In genomic region chr6:32529697-32530429, GRCh38 we compare ENCODE assay signal across 8 cellular contexts. TPM values are rescaled to one million over a fixed set of nuclear protein-coding genes. Genes with fewer than 3 reads are reported as not detected.
DNase-seq lines count a peak whose midpoint lies in the region; ATAC-seq, FAIRE-seq and TF ChIP-seq lines count a peak whose summit lies in the region.

HLA-DRB5 (minus strand) TSS chr6:32530287; CDS start chr6:32530224, 63 bp downstream.

- H3K4me1 ChIP-seq in mucosa of descending colon (ENCODE audit: low read depth) (no peaks in the 10 kb centered on the region), SK-N-SH (ENCODE audit: control insufficient read depth in 1 of 2, insufficient read depth in 2 of 2, low read depth in 1 of 2, low read length in 1 of 2) (no peaks in the 10 kb centered on the region)

- intact Hi-C loops in activated T-helper 1 cell treated with anti-CD3 and anti-CD28 coated beads, Interleukin-12 subunit alpha, Interleukin-12 subunit beta, Interleukin-2, Interleukin-4 antibody, amounts not matched to agents 30 ng/mL and 10 ng/mL and 1 ng/mL, durations not matched to agents 14 hours and 24 hours and 36 hours (cut with micrococcal nuclease) = loop anchor here (2.0 kb wide), 1 partner anchor 41 kb away; no protein-coding TSS in a partner anchor
- intact Hi-C loops in mucosa of descending colon (cut with DNase I, micrococcal nuclease) = no loop called here

- FAIRE-seq in GM12891 (lab: Jason Lieb, UNC) = no peak

- H3K4me3 ChIP-seq in mucosa of descending colon (no peak within 1 kb of the TSS), SK-N-SH (ENCODE audit: low read depth in 2 of 2, low read length in 1 of 2) (no peak within 1 kb of the TSS)

- no peak for TF ChIP-seq RAD21 in SK-N-SH (IDR thresholded peaks at IDR 0.05; ENCODE audit: low read length)

- no peaks in the 10 kb centered on the region for H3K79me2 ChIP-seq in SK-N-SH (ENCODE audit: insufficient read depth)

- H3K27ac Mint-ChIP-seq in activated T-helper 1 cell treated with anti-CD3 and anti-CD28 coated beads, Interleukin-12 subunit alpha, Interleukin-12 subunit beta, Interleukin-2, Interleukin-4 antibody, amounts not matched to agents 30 ng/mL and 10 ng/mL and 1 ng/mL, durations not matched to agents 14 hours and 24 hours and 36 hours = peak within 1 kb of the TSS; percentile 0

- peaks cover 4% of the 10 kb centered on the region for H3K4me1 Mint-ChIP-seq in activated T-helper 1 cell treated with anti-CD3 and anti-CD28 coated beads, Interleukin-12 subunit alpha, Interleukin-12 subunit beta, Interleukin-2, Interleukin-4 antibody, amounts not matched to agents 30 ng/mL and 10 ng/mL and 1 ng/mL, durations not matched to agents 14 hours and 24 hours and 36 hours (ENCODE audit: low read depth)

- no peaks in the 10 kb centered on the region for H3K9me2 ChIP-seq in SK-N-SH

- TF ChIP-seq EP300 in SK-N-SH (IDR thresholded peaks at IDR 0.05; ENCODE audit: borderline replicate concordance in 1 of 2, low read depth in 1 of 2, low read length in 1 of 2) = no peak

- POLR2A ChIA-PET in SK-N-SH (lab: Yijun Ruan, JAX) = no interaction called here

- CTCF ChIA-PET in SK-N-SH (lab: Yijun Ruan, JAX) = no interaction called here

- H3K9me3 ChIP-seq in mucosa of descending colon (no peaks in the 10 kb centered on the region), SK-N-SH (no peaks in the 10 kb centered on the region)

- H2AFZ ChIP-seq in SK-N-SH (ENCODE audit: low read depth) = no peak within 1 kb of the TSS

- H3K27me3 Mint-ChIP-seq in activated T-helper 1 cell treated with anti-CD3 and anti-CD28 coated beads, Interleukin-12 subunit alpha, Interleukin-12 subunit beta, Interleukin-2, Interleukin-4 antibody, amounts not matched to agents 30 ng/mL and 10 ng/mL and 1 ng/mL, durations not matched to agents 14 hours and 24 hours and 36 hours (ENCODE audit: insufficient read depth) = peaks cover 5% of the 10 kb centered on the region

- H3K36me3 ChIP-seq in mucosa of descending colon (ENCODE audit: low read depth) = no peaks in the 10 kb centered on the region
- no peaks in the 10 kb centered on the region for H3K36me3 ChIP-seq in SK-N-SH (replicated peaks in 1 of 2; ENCODE audit: control insufficient read depth in 1 of 2, insufficient read depth in 2 of 2, low read length in 1 of 2)

- H3K27ac ChIP-seq in SK-N-SH (ENCODE audit: low read depth in 2 of 2, low read length in 1 of 2) = no peak within 1 kb of the TSS

- no peak within 1 kb of the TSS for H3K9ac ChIP-seq in SK-N-SH

- peak; percentile 1 for DNase-seq in GM12891 (ENCODE audit: insufficient read length, low spot score)
- DNase-seq in activated T-helper 1 cell treated with anti-CD3 and anti-CD28 coated beads, Interleukin-12 subunit alpha, Interleukin-12 subunit beta, Interleukin-2, Interleukin-4 antibody, amounts not matched to agents 30 ng/mL and 10 ng/mL and 1 ng/mL, durations not matched to agents 14 hours and 24 hours and 36 hours (ENCODE audit: low spot score) = no peak
- peak in 1 of 3 donors; percentile 24 for DNase-seq in mucosa of descending colon
- no peak for DNase-seq in NCI-H2107 treated with DMSO at 0.1 percent for 48 hours (lab: John Stamatoyannopoulos, UW; ENCODE audit: unreplicated experiment)
- no peak for DNase-seq in NCI-H1436 (lab: John Stamatoyannopoulos, UW)
- DNase-seq in SK-N-SH = no peak

- H3K27me3 ChIP-seq in SK-N-SH (ENCODE audit: insufficient read depth) = no peaks in the 10 kb centered on the region

- TF ChIP-seq POLR2A in GM12891 (IDR thresholded peaks at IDR 0.05; ENCODE audit: low read depth, low read length) = peak; percentile 96

- H3K4me2 ChIP-seq in SK-N-SH = no peak within 1 kb of the TSS

- no peaks in the 10 kb centered on the region for H3F3A ChIP-seq in SK-N-SH (replicated peaks; ENCODE audit: insufficient read depth)

- peak within 1 kb of the TSS; percentile 59 for H3K4me3 Mint-ChIP-seq in activated T-helper 1 cell treated with anti-CD3 and anti-CD28 coated beads, Interleukin-12 subunit alpha, Interleukin-12 subunit beta, Interleukin-2, Interleukin-4 antibody, amounts not matched to agents 30 ng/mL and 10 ng/mL and 1 ng/mL, durations not matched to agents 14 hours and 24 hours and 36 hours

- no peaks in the 10 kb centered on the region for H4K20me1 ChIP-seq in SK-N-SH (ENCODE audit: insufficient read depth)

- TF ChIP-seq CTCF in mucosa of descending colon (IDR thresholded peaks at IDR 0.05) (no peak), SK-N-SH (IDR thresholded peaks at IDR 0.05) (no peak)

- 0% methylated on average over 1 of the region's 4 CpGs for WGBS in SK-N-SH (ENCODE audit: low lambda C conversion rate)

- peaks cover 2% of the 10 kb centered on the region for H3K9me3 Mint-ChIP-seq in activated T-helper 1 cell treated with anti-CD3 and anti-CD28 coated beads, Interleukin-12 subunit alpha, Interleukin-12 subunit beta, Interleukin-2, Interleukin-4 antibody, amounts not matched to agents 30 ng/mL and 10 ng/mL and 1 ng/mL, durations not matched to agents 14 hours and 24 hours and 36 hours

- ATAC-seq in HG02938 (IDR thresholded peaks at IDR 0.05; ENCODE audit: unreplicated experiment) (peak; percentile 78), mucosa of descending colon (peak; percentile 97), GM21723 (IDR thresholded peaks at IDR 0.05; ENCODE audit: unreplicated experiment) (no peak)

- H3K36me3 Mint-ChIP-seq in activated T-helper 1 cell treated with anti-CD3 and anti-CD28 coated beads, Interleukin-12 subunit alpha, Interleukin-12 subunit beta, Interleukin-2, Interleukin-4 antibody, amounts not matched to agents 30 ng/mL and 10 ng/mL and 1 ng/mL, durations not matched to agents 14 hours and 24 hours and 36 hours (ENCODE audit: low read depth) = no peaks in the 10 kb centered on the region

TF ChIP-seq in GM12891, 5 proteins besides CTCF, POLR2A, EP300 and RAD21:
- TF ChIP-seq TAF1 (IDR thresholded peaks at IDR 0.05; ENCODE audit: low read depth, low read length) (peak; percentile 89), POLR2AphosphoS5 (IDR thresholded peaks at IDR 0.05; ENCODE audit: low read depth, low read length) (peak; percentile 95), POU2F2 (IDR thresholded peaks at IDR 0.05; ENCODE audit: low read depth, low read length) (peak; percentile 63; the same call in 1 of the 2 replicates), SPI1 (IDR thresholded peaks at IDR 0.05; ENCODE audit: low read depth, low read length) (peak; percentile 53), PAX5 (IDR thresholded peaks at IDR 0.05; ENCODE audit: insufficient read depth, low read length, severe bottlenecking) (no peak)
TF ChIP-seq in GM12891: peak in this region for 4.

TF ChIP-seq in SK-N-SH, 30 proteins besides CTCF, POLR2A, EP300 and RAD21:
- TF ChIP-seq GABPA (IDR thresholded peaks at IDR 0.05; ENCODE audit: low read depth) (no peak), JUND (IDR thresholded peaks at IDR 0.05) (no peak), SIN3A (IDR thresholded peaks at IDR 0.05; ENCODE audit: borderline replicate concordance, low read depth, low read length) (no peak), YY1 (IDR thresholded peaks at IDR 0.05; ENCODE audit: low read depth) (no peak), PBX3 (IDR thresholded peaks at IDR 0.05) (no peak), USF2 (IDR thresholded peaks at IDR 0.05; ENCODE audit: borderline replicate concordance, low read depth, low read length) (no peak), EZH2phosphoT487 (IDR thresholded peaks at IDR 0.05; ENCODE audit: borderline replicate concordance, low read depth) (no peak), TCF12 (IDR thresholded peaks at IDR 0.05) (no peak), GATA2 (CRISPR knock-in tag; IDR thresholded peaks at IDR 0.05) (no peak), FOXM1 (IDR thresholded peaks at IDR 0.05; ENCODE audit: low read depth) (no peak)
TF ChIP-seq in SK-N-SH: peak in this region for 0.

RNA-seq across cellular contexts. Expression of gene HLA-DRB5, which starts in this region (rescaled TPM):
- 643 TPM for polyA plus RNA-seq in GM12891 (2012; ENCODE audit: low read depth, missing spikeins)
- total RNA-seq in activated T-helper 1 cell treated with anti-CD3 and anti-CD28 coated beads, Interleukin-12 subunit alpha, Interleukin-12 subunit beta, Interleukin-2, Interleukin-4 antibody, amounts not matched to agents 30 ng/mL and 10 ng/mL and 1 ng/mL, durations not matched to agents 14 hours and 24 hours and 36 hours = 15.8 and 20.3 TPM in 2 replicates
- total RNA-seq in mucosa of descending colon = 10 to 100 TPM in 2 of 3 donors, 1 to 10 TPM in 1; 2.1 to 50.3 (median 28.8) TPM
- polyA plus RNA-seq in SK-N-SH (2012; rRNA removed) = not detected in 2 replicates
- polyA plus RNA-seq in SK-N-SH (2012; cell fraction: cytosol; rRNA removed) = not detected in 2 replicates
- polyA plus RNA-seq in SK-N-SH (2012; cell fraction: nucleus; rRNA removed) = not detected in 2 replicates
